In the genomic region with DNA sequence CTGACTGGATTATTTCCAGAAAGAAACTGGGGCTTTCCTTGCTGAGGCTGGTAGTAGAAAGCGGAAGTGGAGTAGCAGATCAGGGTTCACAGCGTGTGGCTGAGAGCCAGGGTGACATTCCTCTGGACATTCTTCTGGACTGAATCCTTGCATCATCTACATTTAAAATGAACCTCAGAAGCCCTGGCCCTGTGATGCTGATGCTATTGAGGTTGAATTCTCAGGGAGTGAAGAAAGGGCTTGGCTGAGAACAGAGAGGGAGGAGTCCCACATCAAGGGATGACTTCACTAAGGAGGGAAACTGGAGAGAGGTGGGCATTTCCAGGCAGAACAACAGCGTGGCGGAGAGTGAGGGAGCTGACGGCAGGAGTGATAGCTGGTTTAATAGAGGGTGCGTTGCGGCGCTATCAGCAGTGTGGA, we compare ENCODE assay signal across 8 cellular contexts.
A peak's percentile ranks its signal among the peaks of the same experiment; 100 is the strongest.
DNase-seq lines count a peak whose midpoint lies in the region; ATAC-seq, FAIRE-seq and TF ChIP-seq lines count a peak whose summit lies in the region.

No MANE protein-coding gene starts in this region.

- H3K4me3 ChIP-seq in pancreas, result no peak overlapping the region

- intact Hi-C loops in pancreas (cut with DNase I), result no loop called here

- DNase-seq in SIG-M5 treated with dmso at 0.1 percent for 504 hours (lab: John Stamatoyannopoulos, UW; ENCODE audit: unreplicated experiment) (peak; percentile 56), SIG-M5 (lab: John Stamatoyannopoulos, UW) (no peak), RKO (ENCODE audit: low spot score) (peak; percentile 59), fibroblast of peridontal ligament (ENCODE audit: extremely low read depth) (peak; percentile 99), pancreas (peak in 5 of 6 donors; percentile 56 to 71 (median 62)), NCI-H2107 (lab: John Stamatoyannopoulos, UW) (no peak), GM20000 (ENCODE audit: low spot score) (no peak)

- WGBS in pancreas, 2 donors, result 24 to 35% methylated on average over 8 of the region's 8 CpGs

- H3K27ac ChIP-seq in pancreas, result peak overlapping the region in 2 of 4 donors; percentile 63 to 74

- H3K4me1 ChIP-seq in pancreas, result no peaks in the 10 kb centered on the region

- no peaks in the 10 kb centered on the region for H3K9me3 ChIP-seq in pancreas

- no peak for FAIRE-seq in pancreas (lab: Jason Lieb, UNC)

- no peaks in the 10 kb centered on the region for H3K27me3 ChIP-seq in pancreas

- TF ChIP-seq CTCF in pancreas (IDR thresholded peaks at IDR 0.05) (no peak), GM20000 (IDR thresholded peaks at IDR 0.05; ENCODE audit: extremely low read depth, missing control alignments) (no peak)

- no peaks in the 10 kb centered on the region for H3K36me3 ChIP-seq in pancreas

- ATAC-seq in pancreas (peak; percentile 76 to 95 (median 90)), HG03442 (IDR thresholded peaks at IDR 0.05; ENCODE audit: unreplicated experiment) (no peak)

Comparison
In these comparisons a context has a peak if more than half of its experiments do, and no peak if none do; other contexts are left out.
1. DNase-seq: peak in SIG-M5 treated with dmso at 0.1 percent for 504 hours (single experiment), RKO (single experiment), fibroblast of peridontal ligament (single experiment) and pancreas (5 of 6); none in SIG-M5 (single experiment), NCI-H2107 (single experiment) and GM20000 (single experiment).